Comparison of ENCODE assay signal across 13 cellular contexts in the genomic region with DNA sequence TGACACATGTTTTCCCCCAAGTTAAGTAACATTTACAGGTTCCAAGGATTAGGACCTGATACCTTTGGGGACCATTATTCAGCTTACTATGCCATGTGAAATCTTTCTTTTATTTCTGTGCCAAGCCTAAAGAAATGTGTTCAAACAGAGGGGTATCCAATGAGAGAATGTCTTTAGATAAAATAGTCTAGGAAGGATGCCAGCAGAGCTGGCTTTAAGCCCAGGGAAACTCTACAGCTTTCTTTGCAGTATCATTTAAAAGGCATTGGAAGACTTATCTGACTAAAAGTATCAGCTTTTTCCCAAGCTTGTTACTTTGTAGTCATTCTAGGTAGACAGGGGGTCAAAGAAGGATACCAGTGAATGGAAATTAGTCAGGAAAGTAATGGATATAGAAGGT.
DNase-seq lines count a peak whose midpoint lies in the region; TF ChIP-seq lines count a peak whose summit lies in the region.
"Had no signal": no experiment of that assay in that cellular context is flagged by ENCODE, and none has a peak within 500 bp of the region (broad histone marks: within the 10 kb centered on the region; RNA-seq: fewer than 3 reads in every experiment).

No MANE protein-coding gene starts in this region.

- no peaks in the 10 kb centered on the region for H4K20me1 ChIP-seq in Karpas-422 (ENCODE audit: insufficient read depth, low read depth, low read length)

- in situ Hi-C loops in astrocyte of the spinal cord (cut with HindIII; ENCODE audit: low sequenced_read_pairs) = no loop called here

- H3K4me1 Mint-ChIP-seq in mesothelial cell of epicardium = peaks cover 8% of the 10 kb centered on the region
- H3K4me1 Mint-ChIP-seq: naive B cell had no signal

- peak; percentile 63 for DNase-seq in COR-L47 (lab: John Stamatoyannopoulos, UW)
- DNase-seq in NCI-H1105 (lab: John Stamatoyannopoulos, UW) = peak; percentile 56
- DNase-seq in astrocyte of the spinal cord (ENCODE audit: low read depth, low spot score) = peak; percentile 95
- no peak for DNase-seq in mesothelial cell of epicardium (ENCODE audit: low spot score in 2 of 2, unreplicated experiment in 2 of 2)
- no peak for DNase-seq in midbrain (lab: John Stamatoyannopoulos, UW)
- no peak for DNase-seq in RPMI8226
- no peak for DNase-seq in cerebellum (ENCODE audit: low spot score)
- no peak for DNase-seq in Karpas-422
- DNase-seq: activated T-cell treated with anti-CD3 and anti-CD28 coated beads, Interleukin-2, amount 50 U/mL, for 24 hours; aorta; naive B cell had no signal

- H3K4me3 Mint-ChIP-seq in mesothelial cell of epicardium = no peak overlapping the region
- H3K4me3 Mint-ChIP-seq: activated T-cell treated with anti-CD3 and anti-CD28 coated beads, Interleukin-2, amount 50 U/mL, for 24 hours; IgD-negative memory B cell; naive B cell had no signal

- H3K79me2 ChIP-seq in Karpas-422 (ENCODE audit: low read length) = no peaks in the 10 kb centered on the region

- H3K9me3 ChIP-seq in Karpas-422 (ENCODE audit: low read length) = no peaks in the 10 kb centered on the region; the same call in 1 of the 2 replicates

- H3K36me3 ChIP-seq in Karpas-422 (ENCODE audit: insufficient read depth, low read length) = no peaks in the 10 kb centered on the region

- no peak overlapping the region for H2AFZ ChIP-seq in Karpas-422 (ENCODE audit: low read length)

- H3K36me3 Mint-ChIP-seq in mesothelial cell of epicardium = no peaks in the 10 kb centered on the region
- H3K36me3 Mint-ChIP-seq: IgD-negative memory B cell, naive B cell had no signal

- H3K9ac ChIP-seq in Karpas-422 (ENCODE audit: low read length) = no peak overlapping the region

- H3K27me3 Mint-ChIP-seq in mesothelial cell of epicardium (ENCODE audit: low read depth) = no peaks in the 10 kb centered on the region
- H3K27me3 Mint-ChIP-seq: activated T-cell treated with anti-CD3 and anti-CD28 coated beads, Interleukin-2, amount 50 U/mL, for 24 hours; IgD-negative memory B cell; naive B cell had no signal

- no peak overlapping the region for H3K27ac ChIP-seq in Karpas-422 (ENCODE audit: low read length)
- H3K27ac ChIP-seq: C4-2B had no signal

- no peak for TF ChIP-seq CTCF in astrocyte of the spinal cord (IDR thresholded peaks at IDR 0.05; ENCODE audit: low read depth, low read length)
- TF ChIP-seq CTCF in mesothelial cell of epicardium (IDR thresholded peaks at IDR 0.05; ENCODE audit: unreplicated experiment) = no peak

- H3K27me3 ChIP-seq in Karpas-422 (ENCODE audit: low read length) = no peaks in the 10 kb centered on the region

- H3K4me2 ChIP-seq in Karpas-422 (ENCODE audit: low read depth, low read length, poor library complexity, severe bottlenecking) = no peak overlapping the region

- H3K9me2 ChIP-seq in Karpas-422 (replicated peaks; ENCODE audit: insufficient read depth, low read length) = no peaks in the 10 kb centered on the region

- H3K4me3 ChIP-seq in astrocyte of the spinal cord (ENCODE audit: low read depth, low read length) (no peak overlapping the region), Karpas-422 (ENCODE audit: low read length) (no peak overlapping the region)

- peaks cover 8% of the 10 kb centered on the region for H3K4me1 ChIP-seq in Karpas-422 (ENCODE audit: low read length)

- peak overlapping the region; percentile 27 for H3K27ac Mint-ChIP-seq in mesothelial cell of epicardium
- H3K27ac Mint-ChIP-seq: activated T-cell treated with anti-CD3 and anti-CD28 coated beads, Interleukin-2, amount 50 U/mL, for 24 hours; IgD-negative memory B cell; naive B cell had no signal

- peaks cover 6% of the 10 kb centered on the region for H3K9me3 Mint-ChIP-seq in mesothelial cell of epicardium

Comparison
In these comparisons a context has a peak if more than half of its experiments do, and no peak if none do; other contexts are left out.
1. DNase-seq: peak in COR-L47 (single experiment), NCI-H1105 (single experiment) and astrocyte of the spinal cord (single experiment); none in mesothelial cell of epicardium (0 of 2), midbrain (single experiment), RPMI8226 (single experiment), cerebellum (single experiment) and Karpas-422 (single experiment).